In genomic region chr3:43253294-43253693, GRCh38 we compare ENCODE assay signal across 26 cellular contexts. TPM values are rescaled to one million over a fixed set of nuclear protein-coding genes. Genes with fewer than 3 reads are reported as not detected.
DNase-seq lines count a peak whose midpoint lies in the region; ATAC-seq, FAIRE-seq and TF ChIP-seq lines count a peak whose summit lies in the region.
"Had no signal": no experiment of that assay in that cellular context is flagged by ENCODE, and none has a peak within 500 bp of the region (broad histone marks: within the 10 kb centered on the region; RNA-seq: fewer than 3 reads in every experiment).

No MANE protein-coding gene starts in this region.

- no peaks in the 10 kb centered on the region for H3K36me3 ChIP-seq in K562 (ENCODE audit: control insufficient read depth, insufficient read depth, low read length)
- H3K36me3 ChIP-seq in gastroesophageal sphincter = no peaks in the 10 kb centered on the region
- no peaks in the 10 kb centered on the region for H3K36me3 ChIP-seq in neutrophil
- H3K36me3 ChIP-seq in stomach smooth muscle (ENCODE audit: control insufficient read depth in 2 of 2, insufficient read depth in 2 of 2, low read length in 2 of 2) = no peaks in the 10 kb centered on the region
- H3K36me3 ChIP-seq: BLaER1 treated with 17β-estradiol and CSF1 and Interleukin-3, amounts not matched to agents 10 nM and 100 nM had no signal

- peaks cover 0 to 3% of the 10 kb centered on the region in 2 donors for H3K36me3 Mint-ChIP-seq in CD14-positive monocyte
- H3K36me3 Mint-ChIP-seq: CD4-positive, alpha-beta memory T cell; CD4-positive, CD25-positive, alpha-beta regulatory T cell had no signal

- POLR2A ChIA-PET in K562 (lab: Yijun Ruan, JAX) = interaction anchor here (1.2 kb wide), 1 partner anchor 20 kb away, joined by 5 read pairs; no protein-coding TSS in a partner anchor

- TF ChIP-seq POLR2A in K562 (conservative IDR thresholded peaks at IDR 0.05) (no peak), gastroesophageal sphincter (IDR thresholded peaks at IDR 0.05) (no peak)

- 4% methylated on average over 4 of the region's 4 CpGs for WGBS in K562 (ENCODE audit: insufficient coverage, low coverage, missing lambda C conversion rate)
- 25 to 55% methylated on average over 2 to 4 of the region's 4 CpGs for WGBS in gastroesophageal sphincter (ENCODE audit: low coverage in 1 of 2), 2 donors

- intact Hi-C loops in K562 (cut with micrococcal nuclease) = no loop called here
- intact Hi-C loops in CD14-positive monocyte (cut with micrococcal nuclease) = no loop called here

- no peak overlapping the region for H3K4me3 ChIP-seq in K562
- no peak overlapping the region for H3K4me3 ChIP-seq in gastroesophageal sphincter
- H3K4me3 ChIP-seq in neutrophil (ENCODE audit: low read depth in 1 of 2, low read length in 1 of 2) = no peak overlapping the region
- no peak overlapping the region for H3K4me3 ChIP-seq in stomach smooth muscle (ENCODE audit: low read length in 2 of 2)
- H3K4me3 ChIP-seq: A549; BLaER1 treated with 17β-estradiol and CSF1 and Interleukin-3, amounts not matched to agents 10 nM and 100 nM had no signal

- H3K27me3 ChIP-seq in K562 (ENCODE audit: control insufficient read depth in 2 of 2, insufficient read depth in 2 of 2, low read length in 2 of 2) (peaks cover 0 to 33% of the 10 kb centered on the region in 2 experiments; a peak in 3 of 5 replicates), gastroesophageal sphincter (no peaks in the 10 kb centered on the region), neutrophil (no peaks in the 10 kb centered on the region), stomach smooth muscle (ENCODE audit: control insufficient read depth in 1 of 2, insufficient read depth in 2 of 2, low read length in 2 of 2) (no peaks in the 10 kb centered on the region)
- H3K27me3 ChIP-seq: BLaER1 treated with 17β-estradiol and CSF1 and Interleukin-3, amounts not matched to agents 10 nM and 100 nM had no signal

- peaks cover 39% of the 10 kb centered on the region for H3K4me1 Mint-ChIP-seq in CD14-positive monocyte

- DNase-seq in K562 (ENCODE audit: extremely low read depth in 1 of 4, low spot score in 3 of 4) (no peak), CD14-positive monocyte (ENCODE audit: low spot score) (no peak), GM19240 (ENCODE audit: insufficient read length, low spot score) (no peak), iPS-NIHi7 (ENCODE audit: extremely low spot score) (no peak), MV-4-11 (lab: John Stamatoyannopoulos, UW) (no peak)
- DNase-seq: AML-193; CD4-positive, alpha-beta memory T cell; CD4-positive, CD25-positive, alpha-beta regulatory T cell; CD8-positive, alpha-beta memory T cell; COR-L47; DMS 273 treated with DMSO at 0.1 percent for 48 hours; DMS153; DMS53; DMS79 treated with DMSO at 0.1 percent for 48 hours; GF-D8 had no signal

- ATAC-seq in K562 = no peak
- ATAC-seq in gastroesophageal sphincter = no peak
- ATAC-seq: A549 had no signal

- in situ Hi-C loops in K562 (cut with MboI) = no loop called here

- H3K27ac ChIP-seq in K562 (ENCODE audit: extremely low read depth, low read depth, low read length) (no peak overlapping the region), gastroesophageal sphincter (peak overlapping the region in 3 of 4 donors; percentile 14 to 34 (median 32)), neutrophil (peak overlapping the region; percentile 97), stomach smooth muscle (ENCODE audit: low read length) (peak overlapping the region; percentile 81)
- H3K27ac ChIP-seq: 22Rv1; A549; BLaER1 treated with 17β-estradiol and CSF1 and Interleukin-3, amounts not matched to agents 10 nM and 100 nM; C4-2B had no signal

- no peak for TF ChIP-seq RAD21 in K562 (CRISPR knock-in tag; conservative IDR thresholded peaks at IDR 0.05 in 1 of 2, IDR thresholded peaks at IDR 0.05 in 1 of 2)

- H4K20me1 ChIP-seq in K562 (replicated peaks; ENCODE audit: control insufficient read depth, insufficient read depth, low read length) = no peaks in the 10 kb centered on the region
- H4K20me1 ChIP-seq: BLaER1 treated with 17β-estradiol and CSF1 and Interleukin-3, amounts not matched to agents 10 nM and 100 nM had no signal

- no peak for TF ChIP-seq EP300 in K562 (IDR thresholded peaks at IDR 0.05; ENCODE audit: low read length)
- TF ChIP-seq EP300 in gastroesophageal sphincter (IDR thresholded peaks at IDR 0.05) = no peak

- H3K9me3 ChIP-seq in K562 (replicated peaks; ENCODE audit: control insufficient read depth, insufficient read depth, low read depth, low read length) (no peaks in the 10 kb centered on the region), gastroesophageal sphincter (no peaks in the 10 kb centered on the region), neutrophil (no peaks in the 10 kb centered on the region), stomach smooth muscle (ENCODE audit: control insufficient read depth in 2 of 2, low read length in 2 of 2) (no peaks in the 10 kb centered on the region)
- H3K9me3 ChIP-seq: A549 had no signal

- CTCF ChIA-PET in K562 (lab: Yijun Ruan, JAX; ENCODE audit: low intra/inter-chr PET ratio) = no interaction called here

- H3K9ac ChIP-seq in K562 (ENCODE audit: insufficient read depth in 1 of 2, low read depth in 2 of 2, low read length in 2 of 2) (no peak overlapping the region), stomach smooth muscle (ENCODE audit: low read length in 2 of 2) (no peak overlapping the region)
- H3K9ac ChIP-seq: BLaER1 treated with 17β-estradiol and CSF1 and Interleukin-3, amounts not matched to agents 10 nM and 100 nM had no signal

- H3K9me3 Mint-ChIP-seq in CD14-positive monocyte = peaks cover 0 to 3% (median 0%) of the 10 kb centered on the region in 7 donors
- H3K9me3 Mint-ChIP-seq: CD8-positive, alpha-beta memory T cell had no signal

- no peaks in the 10 kb centered on the region for H3K79me2 ChIP-seq in K562 (ENCODE audit: control insufficient read depth, insufficient read depth, low read length)

- no peak overlapping the region for H3K27ac Mint-ChIP-seq in CD14-positive monocyte
- H3K27ac Mint-ChIP-seq: B cell; CD8-positive, alpha-beta memory T cell had no signal

- H3K4me2 ChIP-seq in K562 (ENCODE audit: insufficient read depth, low read length) = no peak overlapping the region
- H3K4me2 ChIP-seq: A549; BLaER1 treated with 17β-estradiol and CSF1 and Interleukin-3, amounts not matched to agents 10 nM and 100 nM had no signal

- no peak overlapping the region for H2AFZ ChIP-seq in K562 (ENCODE audit: low read depth, low read length)

- no TSS peak for BruUV-seq in K562 (replicated peaks; lab: Mats Ljungman, UMichigan)

- TF ChIP-seq CTCF in K562 (IDR thresholded peaks at IDR 0.05 in 2 of 3, conservative IDR thresholded peaks at IDR 0.05 in 1 of 3; ENCODE audit: insufficient read depth in 2 of 3, low read depth in 1 of 3, low read length in 3 of 3) (no peak), gastroesophageal sphincter (IDR thresholded peaks at IDR 0.05) (no peak), neutrophil (IDR thresholded peaks at IDR 0.05) (no peak), CD14-positive monocyte (IDR thresholded peaks at IDR 0.05) (no peak)

- H3K4me3 Mint-ChIP-seq in CD14-positive monocyte = no peak overlapping the region
- H3K4me3 Mint-ChIP-seq: B cell; CD4-positive, alpha-beta memory T cell; CD4-positive, CD25-positive, alpha-beta regulatory T cell; CD8-positive, alpha-beta memory T cell had no signal

- peaks cover 0 to 13% of the 10 kb centered on the region in 2 experiments; a peak in 3 of 5 replicates for H3K4me1 ChIP-seq in K562 (replicated peaks in 1 of 2; ENCODE audit: control insufficient read depth in 2 of 2, insufficient read depth in 2 of 2, low read length in 2 of 2)
- peaks cover 0 to 11% (median 6%) of the 10 kb centered on the region in 3 donors for H3K4me1 ChIP-seq in gastroesophageal sphincter
- peaks cover 42 to 52% of the 10 kb centered on the region in 2 experiments for H3K4me1 ChIP-seq in neutrophil (ENCODE audit: control insufficient read depth in 1 of 2, insufficient read depth in 1 of 2, low read depth in 1 of 2, low read length in 1 of 2)
- H3K4me1 ChIP-seq in stomach smooth muscle (ENCODE audit: control insufficient read depth, insufficient read depth, low read length) = peaks cover 29% of the 10 kb centered on the region
- H3K4me1 ChIP-seq: A549 had no signal

- peak; percentile 15 for FAIRE-seq in K562 (lab: Jason Lieb, UNC)
- FAIRE-seq: A549, G401.6, GM12891, GM19239 had no signal

- H3K27me3 Mint-ChIP-seq in CD14-positive monocyte (ENCODE audit: low read depth in 3 of 3) = peaks cover 0 to 3% (median 0%) of the 10 kb centered on the region in 3 donors
- H3K27me3 Mint-ChIP-seq: CD4-positive, alpha-beta memory T cell had no signal

- H3K9me1 ChIP-seq in K562 (ENCODE audit: control insufficient read depth, insufficient read depth, low read length) = no peaks in the 10 kb centered on the region

TF ChIP-seq in K562, 482 proteins besides CTCF, POLR2A, EP300 and RAD21 (continues in another document):
- no peak for TF ChIP-seq ZNF175 (CRISPR knock-in tag; IDR thresholded peaks at IDR 0.05; ENCODE audit: low read depth)

RNA-seq across cellular contexts. Expression of gene SNRK, which starts 33.0 kb away (rescaled TPM):
- 20.1 and 34.8 TPM in 2 replicates for total RNA-seq in K562 (2011; cell fraction: chromatin; rRNA removed; ENCODE audit: low replicate concordance)
- total RNA-seq in K562 (2011; cell fraction: nucleolus; rRNA removed) = 8.0 and 9.3 TPM in 2 replicates
- 13.2 and 26.1 TPM in 2 replicates for total RNA-seq in K562 (2011; cell fraction: nucleoplasm; rRNA removed)
- total RNA-seq in K562 (2014; rRNA removed) = 8.9 and 9.7 TPM in 2 replicates
- 10.8 and 12.6 TPM in 2 replicates for total RNA-seq in K562 (2014; rRNA removed; fragmentation: Illumina TruSeq; extraction: Trizol)
- 10.4 and 12.3 TPM in 2 replicates for total RNA-seq in K562 (2015; rRNA removed; fragmentation: Illumina TruSeq; extraction: Trizol)
- 8.2 and 11.5 TPM in 2 replicates for total RNA-seq in K562 (2021)
- polyA plus RNA-seq in K562 (2011; rRNA removed) = 6.7 and 7.3 TPM in 2 replicates
- polyA plus RNA-seq in K562 (2011; cell fraction: cytosol; rRNA removed) = 4.2 and 4.8 TPM in 2 replicates
- 8.2 and 9.1 TPM in 2 replicates for polyA plus RNA-seq in K562 (2011; cell fraction: nucleus; rRNA removed)
- polyA plus RNA-seq in K562 (2012) = 4.8 and 6.7 TPM in 2 replicates
- 6.8 and 7.1 TPM in 2 replicates for polyA plus RNA-seq in K562 (2014; fragmentation: Illumina TruSeq; extraction: Trizol)
- polyA plus RNA-seq in K562 (2014; fragmentation: Nextera tagmentation; extraction: Ambion mirVana) = 1 to 10 TPM; 1.7 to 2.0 TPM
- 4.2 TPM in 2 replicates for polyA plus RNA-seq in K562 (2014; rRNA removed)
- polyA minus RNA-seq in K562 (2011; rRNA and poly(A)+ RNA removed) = 24.8 and 27.8 TPM in 2 replicates
- 13.2 and 20.2 TPM in 2 replicates for polyA minus RNA-seq in K562 (2011; cell fraction: cytosol; rRNA and poly(A)+ RNA removed)
- 10.1 and 14.2 TPM in 2 replicates for polyA minus RNA-seq in K562 (2011; cell fraction: nucleus; rRNA and poly(A)+ RNA removed)
- total RNA-seq in gastroesophageal sphincter = 10 to 100 TPM; 42.9 to 64.0 (median 49.1) TPM
- 10 to 100 TPM; 12.8 to 19.7 TPM for polyA plus RNA-seq in CD14-positive monocyte
